ENCODE assay signal across 10 cellular contexts in genomic region chr5:150945947-150946346, GRCh38. TPM values are rescaled to one million over a fixed set of nuclear protein-coding genes. Genes with fewer than 3 reads are reported as not detected.
A peak's percentile ranks its signal among the peaks of the same experiment; 100 is the strongest.
DNase-seq lines count a peak whose midpoint lies in the region; ATAC-seq and TF ChIP-seq lines count a peak whose summit lies in the region.
"Had no signal": no experiment of that assay in that cellular context is flagged by ENCODE, and none has a peak within 500 bp of the region (broad histone marks: within the 10 kb centered on the region; RNA-seq: fewer than 3 reads in every experiment).

No MANE protein-coding gene starts in this region.

- peaks cover 15 to 47% (median 28%) of the 10 kb centered on the region in 5 donors for H3K27me3 Mint-ChIP-seq in naive thymus-derived CD8-positive, alpha-beta T cell

- H3K9me3 ChIP-seq in AG04450 (ENCODE audit: control insufficient read depth, insufficient read depth, low read length), result peaks cover 16% of the 10 kb centered on the region

- POLR2A ChIA-PET in AG04450 (lab: Yijun Ruan, JAX), result interaction anchor here (0.9 kb wide), 1 partner anchor 41 kb away, joined by 4 read pairs; the partner anchor contains the start of gene ZNF300
- POLR2A ChIA-PET in RWPE1 (lab: Yijun Ruan, JAX; ENCODE audit: low non-redundant PET), result no interaction called here
- POLR2A ChIA-PET in naive thymus-derived CD8-positive, alpha-beta T cell (lab: Charles Lee), result no interaction called here

- H3K27ac Mint-ChIP-seq in naive thymus-derived CD8-positive, alpha-beta T cell, result peak overlapping the region in 1 of 10 donors; percentile 6

- H3K9me3 Mint-ChIP-seq in naive thymus-derived CD8-positive, alpha-beta T cell, result peaks cover 31 to 98% (median 75%) of the 10 kb centered on the region in 9 donors

- peak overlapping the region; percentile 49 for H3K4me3 ChIP-seq in AG04450 (ENCODE audit: low read depth, low read length)

- H3K27me3 ChIP-seq in AG04450 (ENCODE audit: control insufficient read depth, insufficient read depth, low read length), result no peaks in the 10 kb centered on the region

- no peak for TF ChIP-seq CTCF in AG04450 (IDR thresholded peaks at IDR 0.05; ENCODE audit: low read depth, low read length)
- TF ChIP-seq CTCF in RWPE1 (conservative IDR thresholded peaks at IDR 0.05; ENCODE audit: low read depth), result no peak

- no peak for ATAC-seq in GM19452 (IDR thresholded peaks at IDR 0.05; ENCODE audit: unreplicated experiment)
- no peak for ATAC-seq in naive thymus-derived CD8-positive, alpha-beta T cell

- no peak overlapping the region for H3K27ac ChIP-seq in AG04450 (ENCODE audit: low read depth, low read length)
- peak overlapping the region; percentile 58 for H3K27ac ChIP-seq in angular gyrus (ENCODE audit: low read depth, low read length)
- H3K27ac ChIP-seq in RWPE1, result no peak overlapping the region

- peaks cover 0 to 2% (median 0%) of the 10 kb centered on the region in 4 donors for H3K4me1 Mint-ChIP-seq in naive thymus-derived CD8-positive, alpha-beta T cell
- H3K4me1 Mint-ChIP-seq: CD4-positive, CD25-positive, alpha-beta regulatory T cell had no signal

- DNase-seq in AG04450 (ENCODE audit: low read depth, low spot score), result no peak
- DNase-seq in globus pallidus (ENCODE audit: low spot score), result peak; percentile 42
- DNase-seq in putamen (ENCODE audit: low spot score), result peak; percentile 8
- no peak for DNase-seq in RWPE1 (ENCODE audit: low spot score)
- DNase-seq in naive thymus-derived CD8-positive, alpha-beta T cell, result no peak
- DNase-seq in epidermal melanocyte (ENCODE audit: insufficient read length, low spot score), result no peak
- DNase-seq: activated CD4-positive, alpha-beta T cell treated with anti-CD3 and anti-CD28 coated beads for 48 hours; CD4-positive, CD25-positive, alpha-beta regulatory T cell had no signal

- peaks cover 8 to 79% (median 22%) of the 10 kb centered on the region in 3 donors for H3K36me3 Mint-ChIP-seq in naive thymus-derived CD8-positive, alpha-beta T cell

- H3K4me3 Mint-ChIP-seq in naive thymus-derived CD8-positive, alpha-beta T cell, result no peak overlapping the region
- H3K4me3 Mint-ChIP-seq: CD4-positive, CD25-positive, alpha-beta regulatory T cell had no signal

- CTCF ChIA-PET in AG04450 (lab: Charles Lee), result no interaction called here
- CTCF ChIA-PET in RWPE1 (lab: Yijun Ruan, JAX), result no interaction called here

RNA-seq across cellular contexts. Expression of gene ZNF300, which starts 41.2 kb away (rescaled TPM):
- polyA plus RNA-seq in AG04450 (2011; rRNA removed), result 7.3 and 10.1 TPM in 2 replicates
- polyA minus RNA-seq in AG04450 (2011; rRNA and poly(A)+ RNA removed), result 3.6 and 6.6 TPM in 2 replicates
- total RNA-seq in naive thymus-derived CD8-positive, alpha-beta T cell, result 1 to 10 TPM; 4.6 to 4.8 TPM
- under 1 TPM; 0.20 to 0.89 (median 0.39) TPM for polyA plus RNA-seq in naive thymus-derived CD8-positive, alpha-beta T cell

Comparison
In these comparisons a context has a peak if more than half of its experiments do, and no peak if none do; other contexts are left out.
1. DNase-seq: peak in globus pallidus (single experiment) and putamen (single experiment); none in AG04450 (single experiment), RWPE1 (single experiment), naive thymus-derived CD8-positive, alpha-beta T cell (0 of 10) and epidermal melanocyte (single experiment).